In the genomic region with DNA sequence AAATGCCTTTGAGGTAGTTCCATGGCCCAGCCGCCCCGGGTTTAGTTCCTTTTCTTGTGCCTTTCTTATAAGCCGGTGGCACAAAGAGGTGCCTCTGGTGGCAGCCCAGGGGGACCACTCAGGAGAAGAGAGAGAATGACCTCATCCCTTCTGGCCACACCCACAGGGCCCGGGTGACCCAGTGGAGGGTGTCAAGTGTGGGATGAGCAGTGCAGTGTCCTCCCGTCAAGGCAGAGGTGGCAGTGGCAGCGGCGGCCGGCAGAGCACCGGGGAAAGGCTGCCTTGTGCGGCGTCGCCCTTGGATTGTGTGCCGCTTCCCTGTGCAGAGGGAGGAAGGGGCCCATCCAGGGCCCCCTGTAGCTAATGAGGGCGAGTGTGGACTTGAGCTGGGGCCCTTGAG, we compare ENCODE assay signal across 17 cellular contexts. TPM values are rescaled to one million over a fixed set of nuclear protein-coding genes. Genes with fewer than 3 reads are reported as not detected.
DNase-seq lines count a peak whose midpoint lies in the region; ATAC-seq and TF ChIP-seq lines count a peak whose summit lies in the region.
"Had no signal": no experiment of that assay in that cellular context is flagged by ENCODE, and none has a peak within 500 bp of the region (broad histone marks: within the 10 kb centered on the region; RNA-seq: fewer than 3 reads in every experiment).

No MANE protein-coding gene starts in this region.

- H3K4me1 Mint-ChIP-seq in GM23338 = no peaks in the 10 kb centered on the region
- H3K4me1 Mint-ChIP-seq: H9 had no signal

- peaks cover 5% of the 10 kb centered on the region for H3K27me3 Mint-ChIP-seq in GM23338 (ENCODE audit: insufficient read depth, low read depth, poor library complexity)
- H3K27me3 Mint-ChIP-seq: B cell had no signal

- H3K9me3 Mint-ChIP-seq in GM23338 = peaks cover 7% of the 10 kb centered on the region; the same call in 1 of the 3 replicates
- H3K9me3 Mint-ChIP-seq: CD8-positive, alpha-beta T cell had no signal

- no peaks in the 10 kb centered on the region for H3K36me3 ChIP-seq in GM23338 (ENCODE audit: insufficient read depth)
- H3K36me3 ChIP-seq in osteoblast (ENCODE audit: insufficient read depth, low read length) = peaks cover 16% of the 10 kb centered on the region
- H3K36me3 ChIP-seq in thyroid gland = peaks cover 12% of the 10 kb centered on the region in 2 donors

- no peaks in the 10 kb centered on the region for H3K9me3 ChIP-seq in osteoblast (ENCODE audit: low read depth, low read length)
- H3K9me3 ChIP-seq in thyroid gland = no peaks in the 10 kb centered on the region

- no peak overlapping the region for H3K4me3 ChIP-seq in GM23338
- H3K4me3 ChIP-seq in osteoblast (ENCODE audit: insufficient read depth, low read length) = no peak overlapping the region
- H3K4me3 ChIP-seq in thyroid gland (replicated peaks in 1 of 3) = no peak overlapping the region

- H3K4me3 Mint-ChIP-seq in GM23338 = no peak overlapping the region
- H3K4me3 Mint-ChIP-seq: B cell; CD8-positive, alpha-beta T cell; H9 had no signal

- H3F3A ChIP-seq in GM23338 (replicated peaks; ENCODE audit: low read depth) = 0 out of 2 replicates have a peak, but pooled peaks cover 8% of the 10 kb centered on the region

- no peak for TF ChIP-seq CTCF in GM23338 (conservative IDR thresholded peaks at IDR 0.05; ENCODE audit: low read depth in 2 of 2)
- no peak for TF ChIP-seq CTCF in osteoblast (IDR thresholded peaks at IDR 0.05; ENCODE audit: extremely low read depth, low read depth, low read length)
- no peak for TF ChIP-seq CTCF in thyroid gland (IDR thresholded peaks at IDR 0.05)

- no peak overlapping the region; the same call in 1 of the 2 replicates for H3K27ac Mint-ChIP-seq in GM23338
- H3K27ac Mint-ChIP-seq: B cell; CD8-positive, alpha-beta T cell; H9 had no signal

- H3K9me2 ChIP-seq in GM23338 (ENCODE audit: insufficient read depth) = no peaks in the 10 kb centered on the region

- H3K4me2 ChIP-seq in GM23338 (no peak overlapping the region), osteoblast (ENCODE audit: insufficient read depth, low read length) (no peak overlapping the region)

- WGBS in thyroid gland, 2 donors = 92 to 95% methylated on average over 6 to 14 of the region's 14 CpGs

- H3K4me1 ChIP-seq in GM23338 (ENCODE audit: insufficient read depth) (no peaks in the 10 kb centered on the region), osteoblast (ENCODE audit: insufficient read depth, low read length) (peaks cover 9% of the 10 kb centered on the region), thyroid gland (peaks cover 34 to 44% of the 10 kb centered on the region in 2 donors)

- H3K27me3 ChIP-seq in GM23338 (ENCODE audit: insufficient read depth) (no peaks in the 10 kb centered on the region), osteoblast (ENCODE audit: insufficient read depth, low read length) (no peaks in the 10 kb centered on the region), thyroid gland (no peaks in the 10 kb centered on the region)

- intact Hi-C loops in thyroid gland (cut with DNase I) = loop anchor here (5.0 kb wide), 1 partner anchor 34 kb away; no protein-coding TSS in a partner anchor

- 0 out of 2 replicates have a peak overlapping the region, but pooled peaks have one; percentile 32 for H3K27ac ChIP-seq in GM23338 (ENCODE audit: low read depth)
- H3K27ac ChIP-seq in osteoblast (ENCODE audit: low read depth, low read length) = no peak overlapping the region
- H3K27ac ChIP-seq in thyroid gland = peak overlapping the region in 1 of 3 donors; percentile 30

- TF ChIP-seq POLR2A in thyroid gland (IDR thresholded peaks at IDR 0.05) = no peak

- peaks cover 6% of the 10 kb centered on the region; the same call in 2 of the 3 replicates for H3K36me3 Mint-ChIP-seq in GM23338 (ENCODE audit: low read depth)

- DNase-seq in GM23338 (ENCODE audit: low spot score) (no peak), OCI-M1 (lab: John Stamatoyannopoulos, UW) (peak; percentile 9), osteoblast (ENCODE audit: insufficient read length, low spot score, missing footprints) (peak; percentile 65), thyroid gland (no peak), NCI-H2081 treated with DMSO at 0.1 percent for 48 hours (lab: John Stamatoyannopoulos, UW) (no peak)
- DNase-seq in activated CD4-positive, CD25-positive, alpha-beta regulatory T cell treated with anti-CD3 and anti-CD28 coated beads, Interleukin-2, amount 50 U/mL, for 72 hours = no peak
- DNase-seq: CD8-positive, alpha-beta T cell; DMS79 treated with DMSO at 0.1 percent for 48 hours; H9; NCI-H1436; NCI-H2029; NCI-H2171 treated with DMSO at 0.1 percent for 48 hours; NCI-H446 treated with DMSO at 0.1 percent for 48 hours; NK-92 treated with Interleukin-12 subunit alpha and Interleukin-12 subunit beta, amount 100 ng/mL, for 24 hours; PC-3 had no signal

- peaks cover 10% of the 10 kb centered on the region for H4K20me1 ChIP-seq in GM23338 (replicated peaks; ENCODE audit: insufficient read depth)
- peaks cover 62% of the 10 kb centered on the region for H4K20me1 ChIP-seq in osteoblast (ENCODE audit: insufficient read depth, low read length)

- ATAC-seq in GM23338 (peak; percentile 70), esophagus mucosa (peak; percentile 24)
- ATAC-seq: CD8-positive, alpha-beta T cell had no signal

- no peak overlapping the region for H2AFZ ChIP-seq in GM23338
- H2AFZ ChIP-seq in osteoblast (ENCODE audit: low read length) = no peak overlapping the region

- H3K79me2 ChIP-seq in GM23338 (replicated peaks; ENCODE audit: insufficient read depth) (peaks cover 31% of the 10 kb centered on the region; the same call in 1 of the 2 replicates), osteoblast (ENCODE audit: insufficient read depth, low read length) (peaks cover 56% of the 10 kb centered on the region)

TF ChIP-seq in GM23338, 12 proteins besides CTCF, POLR2A, EP300 and RAD21:
- TF ChIP-seq, protein P1, sequence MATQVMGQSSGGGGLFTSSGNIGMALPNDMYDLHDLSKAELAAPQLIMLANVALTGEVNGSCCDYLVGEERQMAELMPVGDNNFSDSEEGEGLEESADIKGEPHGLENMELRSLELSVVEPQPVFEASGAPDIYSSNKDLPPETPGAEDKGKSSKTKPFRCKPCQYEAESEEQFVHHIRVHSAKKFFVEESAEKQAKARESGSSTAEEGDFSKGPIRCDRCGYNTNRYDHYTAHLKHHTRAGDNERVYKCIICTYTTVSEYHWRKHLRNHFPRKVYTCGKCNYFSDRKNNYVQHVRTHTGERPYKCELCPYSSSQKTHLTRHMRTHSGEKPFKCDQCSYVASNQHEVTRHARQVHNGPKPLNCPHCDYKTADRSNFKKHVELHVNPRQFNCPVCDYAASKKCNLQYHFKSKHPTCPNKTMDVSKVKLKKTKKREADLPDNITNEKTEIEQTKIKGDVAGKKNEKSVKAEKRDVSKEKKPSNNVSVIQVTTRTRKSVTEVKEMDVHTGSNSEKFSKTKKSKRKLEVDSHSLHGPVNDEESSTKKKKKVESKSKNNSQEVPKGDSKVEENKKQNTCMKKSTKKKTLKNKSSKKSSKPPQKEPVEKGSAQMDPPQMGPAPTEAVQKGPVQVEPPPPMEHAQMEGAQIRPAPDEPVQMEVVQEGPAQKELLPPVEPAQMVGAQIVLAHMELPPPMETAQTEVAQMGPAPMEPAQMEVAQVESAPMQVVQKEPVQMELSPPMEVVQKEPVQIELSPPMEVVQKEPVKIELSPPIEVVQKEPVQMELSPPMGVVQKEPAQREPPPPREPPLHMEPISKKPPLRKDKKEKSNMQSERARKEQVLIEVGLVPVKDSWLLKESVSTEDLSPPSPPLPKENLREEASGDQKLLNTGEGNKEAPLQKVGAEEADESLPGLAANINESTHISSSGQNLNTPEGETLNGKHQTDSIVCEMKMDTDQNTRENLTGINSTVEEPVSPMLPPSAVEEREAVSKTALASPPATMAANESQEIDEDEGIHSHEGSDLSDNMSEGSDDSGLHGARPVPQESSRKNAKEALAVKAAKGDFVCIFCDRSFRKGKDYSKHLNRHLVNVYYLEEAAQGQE (IDR thresholded peaks at IDR 0.05; ENCODE audit: unreplicated experiment) = no peak
- TF ChIP-seq POLR2AphosphoS5 (IDR thresholded peaks at IDR 0.05; ENCODE audit: low read depth) (no peak), EZH2phosphoT487 (IDR thresholded peaks at IDR 0.05; ENCODE audit: unreplicated experiment) (no peak), JUNB (IDR thresholded peaks at IDR 0.05; ENCODE audit: unreplicated experiment) (no peak), EZH2 (IDR thresholded peaks at IDR 0.05; ENCODE audit: low read depth, unreplicated experiment) (no peak)
- TF ChIP-seq, protein P2, sequence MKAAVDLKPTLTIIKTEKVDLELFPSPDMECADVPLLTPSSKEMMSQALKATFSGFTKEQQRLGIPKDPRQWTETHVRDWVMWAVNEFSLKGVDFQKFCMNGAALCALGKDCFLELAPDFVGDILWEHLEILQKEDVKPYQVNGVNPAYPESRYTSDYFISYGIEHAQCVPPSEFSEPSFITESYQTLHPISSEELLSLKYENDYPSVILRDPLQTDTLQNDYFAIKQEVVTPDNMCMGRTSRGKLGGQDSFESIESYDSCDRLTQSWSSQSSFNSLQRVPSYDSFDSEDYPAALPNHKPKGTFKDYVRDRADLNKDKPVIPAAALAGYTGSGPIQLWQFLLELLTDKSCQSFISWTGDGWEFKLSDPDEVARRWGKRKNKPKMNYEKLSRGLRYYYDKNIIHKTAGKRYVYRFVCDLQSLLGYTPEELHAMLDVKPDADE (IDR thresholded peaks at IDR 0.05) = no peak

RNA-seq across cellular contexts. Expression of a gene that starts 47.9 kb away (rescaled TPM):
- total RNA-seq in GM23338 (2014; rRNA removed; shearing (Covaris generic)) = 27.6 and 35.7 TPM in 2 replicates
- polyA plus RNA-seq in GM23338 (2016; fragmentation: Nextera tagmentation; extraction: Ambion mirVana) = 8.7 and 9.1 TPM in 2 replicates
- 22.4 TPM for total RNA-seq in esophagus mucosa
- 19.7 and 22.1 TPM in 2 replicates for total RNA-seq in osteoblast
- total RNA-seq in thyroid gland = 10 to 100 TPM; 44.3 to 87.2 (median 75.8) TPM

Comparison
In these comparisons a context has a peak if more than half of its experiments do, and no peak if none do; other contexts are left out.
1. DNase-seq: peak in OCI-M1 (single experiment) and osteoblast (single experiment); none in GM23338 (single experiment), thyroid gland (0 of 2), activated CD4-positive, CD25-positive, alpha-beta regulatory T cell treated with anti-CD3 and anti-CD28 coated beads, Interleukin-2, amount 50 U/mL, for 72 hours (single experiment) and NCI-H2081 treated with DMSO at 0.1 percent for 48 hours (single experiment).